Comparison of ENCODE assay signal across 19 cellular contexts in the genomic region with DNA sequence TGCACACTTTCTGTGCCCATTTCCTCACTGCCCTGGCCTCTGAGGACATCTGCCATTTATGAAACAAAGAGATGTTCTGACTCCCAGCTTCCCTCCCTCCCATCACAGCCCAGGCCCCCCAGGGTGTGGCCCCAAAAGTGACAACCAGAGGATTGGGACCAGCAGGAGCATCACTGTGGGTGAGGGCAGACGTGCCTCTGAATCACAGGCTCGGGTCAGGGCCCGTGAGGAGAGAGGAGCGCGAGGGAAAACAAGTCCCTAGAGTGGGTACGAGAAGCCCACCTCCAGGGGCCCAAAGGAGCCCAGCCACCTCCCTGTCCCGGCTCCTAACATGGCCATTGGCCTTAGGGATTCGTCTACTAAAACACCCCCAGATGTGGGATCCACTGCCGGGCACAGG.
"Had no signal": no experiment of that assay in that cellular context is flagged by ENCODE, and none has a peak within 500 bp of the region (broad histone marks: within the 10 kb centered on the region; RNA-seq: fewer than 3 reads in every experiment).

No MANE protein-coding gene starts in this region.

- H3K9me3 Mint-ChIP-seq: activated CD4-positive, alpha-beta T cell treated with anti-CD3 and anti-CD28 coated beads, Interleukin-2, amount 10 ng/mL, durations not matched to agents 24 days and 14 days; activated T-cell treated with anti-CD3 and anti-CD28 coated beads, Interleukin-2, amount 50 U/mL, for 4 hours; activated T-helper 17 cell treated with anti-CD3 and anti-CD28 coated beads, Interleukin-2, amount 50 U/mL, for 72 hours had no signal

- H3K4me3 ChIP-seq: body of pancreas had no signal

- H3K4me3 Mint-ChIP-seq: activated CD4-positive, alpha-beta T cell treated with anti-CD3 and anti-CD28 coated beads for 36 hours; activated CD4-positive, alpha-beta T cell treated with anti-CD3 and anti-CD28 coated beads, Interleukin-2, amount 10 ng/mL, durations not matched to agents 24 days and 14 days; activated CD8-positive, alpha-beta T cell treated with anti-CD3 and anti-CD28 coated beads, Interleukin-2, amount 10 ng/mL, durations not matched to agents 7 days and 5 days; activated naive CD8-positive, alpha-beta T cell; activated T-cell treated with anti-CD3 and anti-CD28 coated beads, Interleukin-2, amount 50 U/mL, for 4 hours; activated T-helper 17 cell treated with anti-CD3 and anti-CD28 coated beads, Interleukin-2, amount 50 U/mL, for 72 hours; T-helper 17 cell had no signal

- H3K4me1 ChIP-seq: body of pancreas had no signal

- ATAC-seq: activated CD8-positive, alpha-beta T cell treated with anti-CD3 and anti-CD28 coated beads, Interleukin-2, amount 10 ng/mL, durations not matched to agents 7 days and 5 days; body of pancreas; T-helper 17 cell had no signal

- H3K4me1 Mint-ChIP-seq: activated CD4-positive, alpha-beta T cell treated with anti-CD3 and anti-CD28 coated beads for 36 hours; activated CD4-positive, alpha-beta T cell treated with anti-CD3 and anti-CD28 coated beads, Interleukin-2, amount 10 ng/mL, durations not matched to agents 24 days and 14 days; activated T-helper 17 cell treated with anti-CD3 and anti-CD28 coated beads, Interleukin-2, amount 50 U/mL, for 72 hours had no signal

- H3K27ac Mint-ChIP-seq: activated CD4-positive, alpha-beta T cell treated with anti-CD3 and anti-CD28 coated beads for 36 hours; activated CD4-positive, alpha-beta T cell treated with anti-CD3 and anti-CD28 coated beads, Interleukin-2, amount 10 ng/mL, durations not matched to agents 24 days and 14 days; activated CD8-positive, alpha-beta T cell treated with anti-CD3 and anti-CD28 coated beads, Interleukin-2, amount 10 ng/mL, durations not matched to agents 7 days and 5 days; activated naive CD8-positive, alpha-beta T cell; activated T-helper 17 cell treated with anti-CD3 and anti-CD28 coated beads, Interleukin-2, amount 50 U/mL, for 72 hours; T-helper 17 cell had no signal

- H3K9me3 ChIP-seq: body of pancreas had no signal

- H3K27ac ChIP-seq: body of pancreas had no signal

- H3K36me3 Mint-ChIP-seq: activated naive CD8-positive, alpha-beta T cell had no signal

- DNase-seq: activated CD4-positive, alpha-beta T cell treated with anti-CD3 and anti-CD28 coated beads for 36 hours; activated CD4-positive, alpha-beta T cell treated with anti-CD3 and anti-CD28 coated beads, Interleukin-2, amount 10 ng/mL, durations not matched to agents 24 days and 14 days; activated CD4-positive, CD25-positive, alpha-beta regulatory T cell; activated CD4-positive, CD25-positive, alpha-beta regulatory T cell treated with anti-CD3 and anti-CD28 coated beads, Interleukin-2, amount 50 U/mL, for 72 hours; activated CD8-positive, alpha-beta T cell treated with anti-CD3 and anti-CD28 coated beads, Interleukin-2, amount 10 ng/mL, durations not matched to agents 7 days and 5 days; activated effector memory CD4-positive, alpha-beta T cell treated with Interleukin-2 at 50 U/mL for 16 hours; activated gamma-delta T cell treated with Interleukin-2 at 50 U/mL for 16 hours; activated naive CD4-positive, alpha-beta T cell treated with anti-CD3 and anti-CD28 coated beads, Interleukin-2, amount 50 U/mL, for 16 hours; activated naive CD4-positive, alpha-beta T cell treated with Interleukin-2 at 50 U/mL for 16 hours; activated T-cell treated with anti-CD3 and anti-CD28 coated beads, Interleukin-2, amount 50 U/mL, for 4 hours; amniotic stem cell; anterior cingulate cortex; body of pancreas; effector CD8-positive, alpha-beta T cell; foreskin fibroblast; T-helper 1 cell; T-helper 17 cell had no signal

- H3K27me3 Mint-ChIP-seq: activated naive CD8-positive, alpha-beta T cell had no signal

- H3K27me3 ChIP-seq: body of pancreas had no signal
